2 cellular contexts compared by ENCODE assay signal in genomic region chr5:125704888-125705287, GRCh38.
TF ChIP-seq lines count a peak whose summit lies in the region.

No MANE protein-coding gene starts in this region.

TF ChIP-seq in HCT116, 20 proteins besides CTCF, POLR2A, EP300 and RAD21 (continued from another document):
- 0 out of 2 replicates have a peak, but pooled peaks have one; percentile 27 for TF ChIP-seq CBX3 (IDR thresholded peaks at IDR 0.05; ENCODE audit: low read depth)

TF ChIP-seq in HEK293, 187 proteins besides CTCF, POLR2A, EP300 and RAD21 (continued from another document):
- TF ChIP-seq, protein P1, sequence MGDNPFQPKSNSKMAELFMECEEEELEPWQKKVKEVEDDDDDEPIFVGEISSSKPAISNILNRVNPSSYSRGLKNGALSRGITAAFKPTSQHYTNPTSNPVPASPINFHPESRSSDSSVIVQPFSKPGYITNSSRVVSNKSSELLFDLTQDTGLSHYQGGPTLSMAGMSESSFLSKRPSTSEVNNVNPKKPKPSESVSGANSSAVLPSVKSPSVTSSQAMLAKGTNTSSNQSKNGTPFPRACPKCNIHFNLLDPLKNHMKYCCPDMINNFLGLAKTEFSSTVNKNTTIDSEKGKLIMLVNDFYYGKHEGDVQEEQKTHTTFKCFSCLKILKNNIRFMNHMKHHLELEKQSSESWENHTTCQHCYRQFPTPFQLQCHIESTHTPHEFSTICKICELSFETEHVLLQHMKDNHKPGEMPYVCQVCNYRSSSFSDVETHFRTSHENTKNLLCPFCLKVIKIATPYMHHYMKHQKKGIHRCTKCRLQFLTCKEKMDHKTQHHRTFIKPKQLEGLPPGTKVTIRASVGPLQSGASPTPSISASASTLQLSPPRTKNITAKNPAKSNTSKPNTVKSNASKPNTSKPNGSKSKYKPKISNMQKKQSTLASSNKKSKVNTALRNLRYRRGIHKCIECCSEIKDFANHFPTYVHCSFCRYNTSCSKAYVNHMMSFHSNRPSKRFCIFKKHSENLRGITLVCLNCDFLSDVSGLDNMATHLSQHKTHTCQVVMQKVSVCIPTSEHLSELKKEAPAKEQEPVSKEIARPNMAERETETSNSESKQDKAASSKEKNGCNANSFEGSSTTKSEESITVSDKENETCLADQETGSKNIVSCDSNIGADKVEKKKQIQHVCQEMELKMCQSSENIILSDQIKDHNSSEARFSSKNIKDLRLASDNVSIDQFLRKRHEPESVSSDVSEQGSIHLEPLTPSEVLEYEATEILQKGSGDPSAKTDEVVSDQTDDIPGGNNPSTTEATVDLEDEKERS (tag by site-specific recombination; IDR thresholded peaks at IDR 0.05): no peak
- TF ChIP-seq ZNF221 (tag by site-specific recombination; IDR thresholded peaks at IDR 0.05; ENCODE audit: borderline replicate concordance) (no peak), ZNF23 (tag by site-specific recombination; IDR thresholded peaks at IDR 0.05; ENCODE audit: borderline replicate concordance) (no peak), ZNF677 (tag by site-specific recombination; IDR thresholded peaks at IDR 0.05) (no peak), ZNF184 (tag by site-specific recombination; IDR thresholded peaks at IDR 0.05) (0 out of 2 replicates have a peak, but pooled peaks have one; percentile 28), ZNF549 (tag by site-specific recombination; IDR thresholded peaks at IDR 0.05) (peak; percentile 33; the same call in 1 of the 2 replicates), HOXC10 (CRISPR knock-in tag; IDR thresholded peaks at IDR 0.05) (no peak), ZSCAN30 (tag by site-specific recombination; IDR thresholded peaks at IDR 0.05) (no peak), ZNF140 (tag by site-specific recombination; IDR thresholded peaks at IDR 0.05) (no peak), HOXA7 (CRISPR knock-in tag; IDR thresholded peaks at IDR 0.05; ENCODE audit: borderline replicate concordance) (no peak), ZNF518A (tag by site-specific recombination; conservative IDR thresholded peaks at IDR 0.05; ENCODE audit: low read depth) (0 out of 2 replicates have a peak, but pooled peaks have one; percentile 27), ZNF248 (tag by site-specific recombination; IDR thresholded peaks at IDR 0.05) (no peak), ZBTB1 (tag by site-specific recombination; IDR thresholded peaks at IDR 0.05) (no peak), ZNF501 (tag by site-specific recombination; IDR thresholded peaks at IDR 0.05) (no peak), ZNF214 (tag by site-specific recombination; IDR thresholded peaks at IDR 0.05; ENCODE audit: borderline replicate concordance) (no peak), ZNF302 (tag by site-specific recombination; IDR thresholded peaks at IDR 0.05; ENCODE audit: low read depth) (no peak), ZNF426 (tag by site-specific recombination; IDR thresholded peaks at IDR 0.05) (no peak), ZNF223 (tag by site-specific recombination; IDR thresholded peaks at IDR 0.05) (no peak), ZNF692 (tag by site-specific recombination; IDR thresholded peaks at IDR 0.05) (no peak), ZFHX2 (tag by site-specific recombination; conservative IDR thresholded peaks at IDR 0.05) (no peak), ZNF571 (tag by site-specific recombination; IDR thresholded peaks at IDR 0.05) (no peak), SETDB1 (IDR thresholded peaks at IDR 0.05; ENCODE audit: insufficient read length, low read length) (peak; percentile 98), ZNF596 (tag by site-specific recombination; IDR thresholded peaks at IDR 0.05) (no peak), BCL11B (tag by site-specific recombination; IDR thresholded peaks at IDR 0.05; ENCODE audit: low read depth) (no peak), ZNF843 (tag by site-specific recombination; IDR thresholded peaks at IDR 0.05) (no peak), ZNF157 (tag by site-specific recombination; IDR thresholded peaks at IDR 0.05) (no peak), ZNF292 (tag by site-specific recombination; IDR thresholded peaks at IDR 0.05; ENCODE audit: borderline replicate concordance, low read depth) (no peak), ZNF626 (tag by site-specific recombination; IDR thresholded peaks at IDR 0.05) (peak; percentile 81; the same call in 1 of the 2 replicates), ZNF548 (tag by site-specific recombination; IDR thresholded peaks at IDR 0.05) (no peak), ZNF138 (tag by site-specific recombination; IDR thresholded peaks at IDR 0.05; ENCODE audit: borderline replicate concordance) (no peak)
- TF ChIP-seq, protein P2, sequence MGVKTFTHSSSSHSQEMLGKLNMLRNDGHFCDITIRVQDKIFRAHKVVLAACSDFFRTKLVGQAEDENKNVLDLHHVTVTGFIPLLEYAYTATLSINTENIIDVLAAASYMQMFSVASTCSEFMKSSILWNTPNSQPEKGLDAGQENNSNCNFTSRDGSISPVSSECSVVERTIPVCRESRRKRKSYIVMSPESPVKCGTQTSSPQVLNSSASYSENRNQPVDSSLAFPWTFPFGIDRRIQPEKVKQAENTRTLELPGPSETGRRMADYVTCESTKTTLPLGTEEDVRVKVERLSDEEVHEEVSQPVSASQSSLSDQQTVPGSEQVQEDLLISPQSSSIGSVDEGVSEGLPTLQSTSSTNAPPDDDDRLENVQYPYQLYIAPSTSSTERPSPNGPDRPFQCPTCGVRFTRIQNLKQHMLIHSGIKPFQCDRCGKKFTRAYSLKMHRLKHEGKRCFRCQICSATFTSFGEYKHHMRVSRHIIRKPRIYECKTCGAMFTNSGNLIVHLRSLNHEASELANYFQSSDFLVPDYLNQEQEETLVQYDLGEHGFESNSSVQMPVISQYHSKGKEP (tag by site-specific recombination; IDR thresholded peaks at IDR 0.05): no peak
- TF ChIP-seq, protein P3, sequence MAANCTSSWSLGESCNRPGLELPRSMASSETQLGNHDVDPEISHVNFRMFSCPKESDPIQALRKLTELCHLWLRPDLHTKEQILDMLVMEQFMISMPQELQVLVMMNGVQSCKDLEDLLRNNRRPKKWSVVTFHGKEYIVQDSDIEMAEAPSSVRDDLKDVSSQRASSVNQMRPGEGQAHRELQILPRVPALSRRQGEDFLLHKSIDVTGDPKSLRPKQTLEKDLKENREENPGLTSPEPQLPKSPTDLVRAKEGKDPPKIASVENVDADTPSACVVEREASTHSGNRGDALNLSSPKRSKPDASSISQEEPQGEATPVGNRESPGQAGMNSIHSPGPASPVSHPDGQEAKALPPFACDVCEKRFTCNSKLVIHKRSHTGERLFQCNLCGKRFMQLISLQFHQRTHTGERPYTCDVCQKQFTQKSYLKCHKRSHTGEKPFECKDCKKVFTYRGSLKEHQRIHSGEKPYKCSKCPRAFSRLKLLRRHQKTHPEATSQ (tag by site-specific recombination; IDR thresholded peaks at IDR 0.05): no peak
- TF ChIP-seq, protein P4, sequence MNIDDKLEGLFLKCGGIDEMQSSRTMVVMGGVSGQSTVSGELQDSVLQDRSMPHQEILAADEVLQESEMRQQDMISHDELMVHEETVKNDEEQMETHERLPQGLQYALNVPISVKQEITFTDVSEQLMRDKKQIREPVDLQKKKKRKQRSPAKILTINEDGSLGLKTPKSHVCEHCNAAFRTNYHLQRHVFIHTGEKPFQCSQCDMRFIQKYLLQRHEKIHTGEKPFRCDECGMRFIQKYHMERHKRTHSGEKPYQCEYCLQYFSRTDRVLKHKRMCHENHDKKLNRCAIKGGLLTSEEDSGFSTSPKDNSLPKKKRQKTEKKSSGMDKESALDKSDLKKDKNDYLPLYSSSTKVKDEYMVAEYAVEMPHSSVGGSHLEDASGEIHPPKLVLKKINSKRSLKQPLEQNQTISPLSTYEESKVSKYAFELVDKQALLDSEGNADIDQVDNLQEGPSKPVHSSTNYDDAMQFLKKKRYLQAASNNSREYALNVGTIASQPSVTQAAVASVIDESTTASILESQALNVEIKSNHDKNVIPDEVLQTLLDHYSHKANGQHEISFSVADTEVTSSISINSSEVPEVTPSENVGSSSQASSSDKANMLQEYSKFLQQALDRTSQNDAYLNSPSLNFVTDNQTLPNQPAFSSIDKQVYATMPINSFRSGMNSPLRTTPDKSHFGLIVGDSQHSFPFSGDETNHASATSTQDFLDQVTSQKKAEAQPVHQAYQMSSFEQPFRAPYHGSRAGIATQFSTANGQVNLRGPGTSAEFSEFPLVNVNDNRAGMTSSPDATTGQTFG (tag by site-specific recombination; IDR thresholded peaks at IDR 0.05; ENCODE audit: borderline replicate concordance): no peak
- TF ChIP-seq, protein P5, sequence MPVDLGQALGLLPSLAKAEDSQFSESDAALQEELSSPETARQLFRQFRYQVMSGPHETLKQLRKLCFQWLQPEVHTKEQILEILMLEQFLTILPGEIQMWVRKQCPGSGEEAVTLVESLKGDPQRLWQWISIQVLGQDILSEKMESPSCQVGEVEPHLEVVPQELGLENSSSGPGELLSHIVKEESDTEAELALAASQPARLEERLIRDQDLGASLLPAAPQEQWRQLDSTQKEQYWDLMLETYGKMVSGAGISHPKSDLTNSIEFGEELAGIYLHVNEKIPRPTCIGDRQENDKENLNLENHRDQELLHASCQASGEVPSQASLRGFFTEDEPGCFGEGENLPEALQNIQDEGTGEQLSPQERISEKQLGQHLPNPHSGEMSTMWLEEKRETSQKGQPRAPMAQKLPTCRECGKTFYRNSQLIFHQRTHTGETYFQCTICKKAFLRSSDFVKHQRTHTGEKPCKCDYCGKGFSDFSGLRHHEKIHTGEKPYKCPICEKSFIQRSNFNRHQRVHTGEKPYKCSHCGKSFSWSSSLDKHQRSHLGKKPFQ (tag by site-specific recombination; IDR thresholded peaks at IDR 0.05): no peak
- TF ChIP-seq, protein P6, sequence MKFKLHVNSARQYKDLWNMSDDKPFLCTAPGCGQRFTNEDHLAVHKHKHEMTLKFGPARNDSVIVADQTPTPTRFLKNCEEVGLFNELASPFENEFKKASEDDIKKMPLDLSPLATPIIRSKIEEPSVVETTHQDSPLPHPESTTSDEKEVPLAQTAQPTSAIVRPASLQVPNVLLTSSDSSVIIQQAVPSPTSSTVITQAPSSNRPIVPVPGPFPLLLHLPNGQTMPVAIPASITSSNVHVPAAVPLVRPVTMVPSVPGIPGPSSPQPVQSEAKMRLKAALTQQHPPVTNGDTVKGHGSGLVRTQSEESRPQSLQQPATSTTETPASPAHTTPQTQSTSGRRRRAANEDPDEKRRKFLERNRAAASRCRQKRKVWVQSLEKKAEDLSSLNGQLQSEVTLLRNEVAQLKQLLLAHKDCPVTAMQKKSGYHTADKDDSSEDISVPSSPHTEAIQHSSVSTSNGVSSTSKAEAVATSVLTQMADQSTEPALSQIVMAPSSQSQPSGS (tag by site-specific recombination; IDR thresholded peaks at IDR 0.05; ENCODE audit: low read depth): no peak
